8 cellular contexts compared by ENCODE assay signal in genomic region chr10:69179089-69179742, GRCh38. TPM values are rescaled to one million over a fixed set of nuclear protein-coding genes. Genes with fewer than 3 reads are reported as not detected.
DNase-seq lines count a peak whose midpoint lies in the region; ATAC-seq and TF ChIP-seq lines count a peak whose summit lies in the region.

No MANE protein-coding gene starts in this region.

- RAD21 ChIA-PET in HCT116 (lab: Charles Lee; ENCODE audit: low non-redundant PET in 1 of 2, low total read pairs in 2 of 2, uncharacterized antibody in 2 of 2, unreplicated experiment in 2 of 2): no interaction called here

- in situ Hi-C loops in gastrocnemius medialis (cut with MboI; ENCODE audit: low sequenced_read_pairs in 4 of 4): loop anchor here in 2 of 4 donors (10.0 to 25.0 kb wide), 2 partner anchors 54 to 417 kb away; partner anchors contain the start of gene VPS26A (in 1 of the 2)

- CTCF ChIA-PET in HCT116 (lab: Charles Lee): no interaction called here

- H3K4me3 Mint-ChIP-seq in glutamatergic neuron (ENCODE audit: unreplicated experiment): peak overlapping the region; percentile 98

- H3K36me3 Mint-ChIP-seq in glutamatergic neuron (ENCODE audit: unreplicated experiment): peaks cover 3% of the 10 kb centered on the region

- peaks cover 42% of the 10 kb centered on the region for H3K79me2 ChIP-seq in HCT116 (ENCODE audit: insufficient read depth, low read length)

- H3K4me3 ChIP-seq in GM12865 (ENCODE audit: low read depth, low read length) (peak overlapping the region; percentile 100), HCT116 (replicated peaks in 1 of 2; ENCODE audit: low read depth in 1 of 2, low read length in 2 of 2) (peak overlapping the region; percentile 83 to 98), gastrocnemius medialis (peak overlapping the region; percentile 77 to 100 (median 95))

- no peaks in the 10 kb centered on the region for H3K27me3 ChIP-seq in HCT116 (ENCODE audit: insufficient read depth, low read length)
- no peaks in the 10 kb centered on the region for H3K27me3 ChIP-seq in gastrocnemius medialis

- ATAC-seq in HCT116: peak; percentile 53
- ATAC-seq in gastrocnemius medialis: peak; percentile 2 to 33

- TF ChIP-seq CTCF in GM12865 (IDR thresholded peaks at IDR 0.05; ENCODE audit: insufficient read depth, low read depth, low read length, missing control alignments) (no peak), HCT116 (IDR thresholded peaks at IDR 0.05 in 2 of 3, conservative IDR thresholded peaks at IDR 0.05 in 1 of 3; ENCODE audit: borderline replicate concordance in 1 of 3, insufficient read depth in 1 of 3, low read depth in 2 of 3, low read length in 2 of 3) (no peak), glutamatergic neuron (IDR thresholded peaks at IDR 0.05; ENCODE audit: partially characterized antibody, unreplicated experiment) (no peak), gastrocnemius medialis (IDR thresholded peaks at IDR 0.05 in 4 of 5, conservative IDR thresholded peaks at IDR 0.05 in 1 of 5) (no peak)

- peaks cover 14% of the 10 kb centered on the region for H3K4me1 Mint-ChIP-seq in glutamatergic neuron (ENCODE audit: low read depth, unreplicated experiment)

- H3K27ac ChIP-seq in HCT116 (ENCODE audit: low read depth, low read length) (peak overlapping the region; percentile 73), gastrocnemius medialis (peak overlapping the region; percentile 87 to 98 (median 92))

- intact Hi-C loops in HCT116 (cut with micrococcal nuclease): no loop called here
- intact Hi-C loops in gastrocnemius medialis (cut with DNase I; ENCODE audit: low total_unique reads): loop anchor here (5.0 kb wide), 1 partner anchor 652 kb away; the partner anchor contains the start of gene SLC25A16

- no peaks in the 10 kb centered on the region for H4K20me1 ChIP-seq in HCT116 (ENCODE audit: insufficient read depth)

- peaks cover 6% of the 10 kb centered on the region for H3K27me3 Mint-ChIP-seq in glutamatergic neuron (ENCODE audit: unreplicated experiment)

- H3K9me3 ChIP-seq in HCT116 (ENCODE audit: control insufficient read depth in 1 of 2, insufficient read depth in 1 of 2, low read depth in 1 of 2, low read length in 2 of 2): no peaks in the 10 kb centered on the region
- H3K9me3 ChIP-seq in gastrocnemius medialis: no peaks in the 10 kb centered on the region

- DNase-seq in GM12865 (ENCODE audit: low read depth) (no peak), HCT116 (ENCODE audit: low read depth, low spot score) (no peak), NCI-H2196 treated with DMSO at 0.1 percent for 48 hours (lab: John Stamatoyannopoulos, UW; ENCODE audit: unreplicated experiment) (peak; percentile 19), activated T-helper 1 cell treated with Interleukin-2 at 50 U/mL for 16 hours (ENCODE audit: low read depth) (peak; percentile 1), glutamatergic neuron (no peak), gastrocnemius medialis (peak in 1 of 2 donors; percentile 15), epidermal melanocyte (ENCODE audit: insufficient read length, low spot score) (no peak)
- no peak for DNase-seq in NK-92 treated with Interleukin-12 subunit alpha and Interleukin-12 subunit beta, amount 100 ng/mL, for 24 hours (lab: John Stamatoyannopoulos, UW)

- no peak for TF ChIP-seq POLR2A in HCT116 (IDR thresholded peaks at IDR 0.05; ENCODE audit: borderline replicate concordance, extremely low read depth, insufficient read depth, insufficient read length)
- no peak for TF ChIP-seq POLR2A in gastrocnemius medialis (IDR thresholded peaks at IDR 0.05)

- BruUV-seq in HCT116 (replicated peaks; lab: Mats Ljungman, UMichigan): TSS peak; percentile 92

- POLR2A ChIA-PET in HCT116 (lab: Charles Lee): no interaction called here

- H3K4me1 ChIP-seq in HCT116 (ENCODE audit: control insufficient read depth in 1 of 2, insufficient read depth in 2 of 2, low read length in 2 of 2) (peaks cover 5 to 19% of the 10 kb centered on the region in 2 experiments; a peak in 3 of 4 replicates), gastrocnemius medialis (peaks cover 27 to 33% of the 10 kb centered on the region in 2 donors)

- H3K36me3 ChIP-seq in HCT116 (ENCODE audit: control insufficient read depth in 1 of 2, insufficient read depth in 2 of 2, low read length in 2 of 2) (0 out of 4 replicates have a peak, but pooled peaks cover 0 to 2% of the 10 kb centered on the region in 2 experiments), gastrocnemius medialis (no peaks in the 10 kb centered on the region)

- no peaks in the 10 kb centered on the region for H3K9me2 ChIP-seq in HCT116 (ENCODE audit: insufficient read depth)

- peaks cover 15% of the 10 kb centered on the region for H3K9me3 Mint-ChIP-seq in glutamatergic neuron (ENCODE audit: unreplicated experiment)

- peak overlapping the region; percentile 100 for H3K27ac Mint-ChIP-seq in glutamatergic neuron (ENCODE audit: unreplicated experiment)

- no peak overlapping the region for H2AFZ ChIP-seq in HCT116 (ENCODE audit: low read depth, low read length, poor library complexity, severe bottlenecking)

- H3K9ac ChIP-seq in HCT116 (ENCODE audit: low read length): peak overlapping the region; percentile 97

- peak; percentile 15; the same call in 1 of the 2 replicates for TF ChIP-seq RAD21 in HCT116 (IDR thresholded peaks at IDR 0.05; ENCODE audit: low read depth)

- peak overlapping the region; percentile 82 for H3K4me2 ChIP-seq in HCT116 (ENCODE audit: low read length)

TF ChIP-seq in HCT116, 20 proteins besides CTCF, POLR2A, EP300 and RAD21:
- TF ChIP-seq EGR1 (IDR thresholded peaks at IDR 0.05; ENCODE audit: low read depth): no peak
- no peak; the same call in 1 of the 2 replicates for TF ChIP-seq SIN3A (IDR thresholded peaks at IDR 0.05; ENCODE audit: low read depth)
- no peak for TF ChIP-seq SRF (IDR thresholded peaks at IDR 0.05; ENCODE audit: low read depth)
- TF ChIP-seq ZNF274 (IDR thresholded peaks at IDR 0.05; ENCODE audit: low read depth, low read length): no peak
- TF ChIP-seq FOSL1 (IDR thresholded peaks at IDR 0.05; ENCODE audit: low read depth): no peak
- TF ChIP-seq CBX3 (IDR thresholded peaks at IDR 0.05; ENCODE audit: low read depth): no peak
- TF ChIP-seq ATF3 (IDR thresholded peaks at IDR 0.05): no peak
- no peak for TF ChIP-seq ZFX (IDR thresholded peaks at IDR 0.05)
- TF ChIP-seq MAX (IDR thresholded peaks at IDR 0.05): no peak
- no peak for TF ChIP-seq EZH2 (IDR thresholded peaks at IDR 0.05)
- no peak for TF ChIP-seq REST (IDR thresholded peaks at IDR 0.05; ENCODE audit: low read depth)
- no peak for TF ChIP-seq YY1 (IDR thresholded peaks at IDR 0.05; ENCODE audit: extremely low read depth, insufficient replicate concordance, low read depth, low read length)
- no peak for TF ChIP-seq ELF1 (IDR thresholded peaks at IDR 0.05; ENCODE audit: borderline replicate concordance, low read depth)

RNA-seq across cellular contexts. Expression of gene SUPV3L1, which starts 0.8 kb away (rescaled TPM):
- total RNA-seq in HCT116 (2021; ENCODE audit: unreplicated experiment) (59.7 TPM), glutamatergic neuron (ENCODE audit: unreplicated experiment) (45.0 TPM), gastrocnemius medialis (10 to 100 TPM; 29.7 to 38.8 (median 32.2) TPM)
- polyA plus RNA-seq in HCT116 (2012): 30.4 and 41.4 TPM in 2 replicates

RNA-seq across cellular contexts. Expression of gene HKDC1, which starts 40.9 kb away (rescaled TPM):
- total RNA-seq in HCT116 (2021; ENCODE audit: unreplicated experiment) (1.7 TPM), glutamatergic neuron (ENCODE audit: unreplicated experiment) (not detected), gastrocnemius medialis (under 1 TPM in 1 of 4 donors, not detected in 3; 0.18 TPM)
- polyA plus RNA-seq in HCT116 (2012): 6.1 and 6.6 TPM in 2 replicates

RNA-seq across cellular contexts. Expression of gene VPS26A, which starts 55.2 kb away (rescaled TPM):
- total RNA-seq in HCT116 (2021; ENCODE audit: unreplicated experiment) (65.1 TPM), glutamatergic neuron (ENCODE audit: unreplicated experiment) (55.8 TPM), gastrocnemius medialis (10 to 100 TPM; 21.0 to 31.1 (median 25.4) TPM)
- polyA plus RNA-seq in HCT116 (2012): 10.6 and 18.3 TPM in 2 replicates

Comparison
In these comparisons a context has a peak if more than half of its experiments do, and no peak if none do; other contexts are left out.
1. DNase-seq: peak in NCI-H2196 treated with DMSO at 0.1 percent for 48 hours (single experiment) and activated T-helper 1 cell treated with Interleukin-2 at 50 U/mL for 16 hours (single experiment); none in GM12865 (single experiment), HCT116 (single experiment), glutamatergic neuron (single experiment), NK-92 treated with Interleukin-12 subunit alpha and Interleukin-12 subunit beta, amount 100 ng/mL, for 24 hours (single experiment) and epidermal melanocyte (single experiment).
2. Peak in every context shown above with its lines, with median percentiles within 50 percentile points of each other: H3K4me3 ChIP-seq.